In genomic region chr2:10079931-10080535, GRCh38 we compare ENCODE assay signal across 8 cellular contexts. TPM values are rescaled to one million over a fixed set of nuclear protein-coding genes. Genes with fewer than 3 reads are reported as not detected.
DNase-seq lines count a peak whose midpoint lies in the region; ATAC-seq and TF ChIP-seq lines count a peak whose summit lies in the region.

CYS1 (minus strand) TSS chr2:10080411; CDS start chr2:10080223, 188 bp downstream.

- peak within 1 kb of the TSS; percentile 92 for H3K4me2 ChIP-seq in fibroblast of lung (ENCODE audit: extremely low read depth, insufficient read depth, low read length)

- no peaks in the 10 kb centered on the region for H4K20me1 ChIP-seq in fibroblast of lung (ENCODE audit: control insufficient read depth, extremely low read depth, insufficient read depth, low read length)

- no peak within 1 kb of the TSS for H3K9ac ChIP-seq in fibroblast of lung (ENCODE audit: insufficient read depth, low read length)

- H3K9me3 ChIP-seq in T-helper 17 cell (ENCODE audit: control insufficient read depth, low read length, poor library complexity, severe bottlenecking) (no peaks in the 10 kb centered on the region), fibroblast of lung (ENCODE audit: control insufficient read depth, insufficient read depth, low read depth, low read length) (no peaks in the 10 kb centered on the region), neuron (ENCODE audit: low read length) (peaks cover 3% of the 10 kb centered on the region)

- peak within 1 kb of the TSS; percentile 24 for H3K27ac Mint-ChIP-seq in T-helper 17 cell

- H3K27me3 Mint-ChIP-seq in T-helper 17 cell = peaks cover 78% of the 10 kb centered on the region

- H3K4me3 ChIP-seq in fibroblast of lung (replicated peaks in 1 of 4; ENCODE audit: control extremely low read depth in 1 of 4, insufficient read depth in 1 of 4, low read depth in 3 of 4, low read length in 4 of 4) = peak within 1 kb of the TSS; percentile 23 to 49 (median 29)
- H3K4me3 ChIP-seq in neuron (ENCODE audit: low read length) = peak within 1 kb of the TSS; percentile 25

- peaks cover 36% of the 10 kb centered on the region for H3K27me3 ChIP-seq in fibroblast of lung (ENCODE audit: control insufficient read depth, insufficient read depth, low read length)
- H3K27me3 ChIP-seq in neuron (ENCODE audit: insufficient read depth, low read length) = peaks cover 64% of the 10 kb centered on the region

- peak; percentile 40 for DNase-seq in NCI-H82 (lab: John Stamatoyannopoulos, UW)
- no peak for DNase-seq in NCI-H82 treated with DMSO at 0.1 percent for 48 hours (lab: John Stamatoyannopoulos, UW; ENCODE audit: unreplicated experiment)
- DNase-seq in T-helper 17 cell = no peak
- peak in 1 of 2 donors; percentile 15 for DNase-seq in fibroblast of lung (ENCODE audit: low read depth in 2 of 2)
- no peak for DNase-seq in NCI-H226
- DNase-seq in kidney glomerular epithelial cell (lab: John Stamatoyannopoulos, UW) = no peak

- no peaks in the 10 kb centered on the region for H3K79me2 ChIP-seq in fibroblast of lung (ENCODE audit: control insufficient read depth, insufficient read depth, low read length)

- peaks cover 25% of the 10 kb centered on the region for H3K4me1 Mint-ChIP-seq in T-helper 17 cell

- no peaks in the 10 kb centered on the region for H3K36me3 ChIP-seq in fibroblast of lung (ENCODE audit: control insufficient read depth, insufficient read depth, low read length)
- no peaks in the 10 kb centered on the region for H3K36me3 ChIP-seq in neuron (ENCODE audit: insufficient read depth, low read length)

- no peaks in the 10 kb centered on the region for H3K4me1 ChIP-seq in fibroblast of lung (ENCODE audit: control insufficient read depth, extremely low read depth, insufficient read depth, low read length)
- H3K4me1 ChIP-seq in neuron (ENCODE audit: insufficient read depth, low read length) = peaks cover 6% of the 10 kb centered on the region

- H2AFZ ChIP-seq in fibroblast of lung (ENCODE audit: low read length) (peak within 1 kb of the TSS; percentile 59), neuron (ENCODE audit: low read depth, low read length) (peak within 1 kb of the TSS; percentile 49)

- TF ChIP-seq CTCF in fibroblast of lung (conservative IDR thresholded peaks at IDR 0.05 in 1 of 2, IDR thresholded peaks at IDR 0.05 in 1 of 2; ENCODE audit: low read depth in 1 of 2, low read length in 2 of 2) = no peak

- peak within 1 kb of the TSS; percentile 86 for H3K4me3 Mint-ChIP-seq in T-helper 17 cell

- ATAC-seq in HG02588 (IDR thresholded peaks at IDR 0.05; ENCODE audit: unreplicated experiment) (peak; percentile 39), T-helper 17 cell (peak; percentile 24)

- peaks cover 5% of the 10 kb centered on the region for H3K36me3 Mint-ChIP-seq in T-helper 17 cell (ENCODE audit: low read depth)

- H3K27ac ChIP-seq in fibroblast of lung (ENCODE audit: insufficient read depth, low read length) = no peak within 1 kb of the TSS

RNA-seq across cellular contexts. Expression of gene CYS1, which starts in this region (rescaled TPM):
- total RNA-seq in T-helper 17 cell (not detected), fibroblast of lung (1.5 and 5.1 TPM in 2 replicates)
- polyA plus RNA-seq in fibroblast of lung = 0.31 and 0.37 TPM in 2 replicates
- 0.65 and 0.92 TPM in 2 replicates for polyA plus RNA-seq in fibroblast of lung (2012)
- 0.39 TPM in 1 of 2 replicates, not detected in the other for polyA minus RNA-seq in fibroblast of lung (ENCODE audit: low replicate concordance)

Comparison
In these comparisons a context has a peak if more than half of its experiments do, and no peak if none do; other contexts are left out.
1. Peak in ATAC-seq in T-helper 17 cell; RNA of the gene not detected or under 1 TPM.